In genomic region chr6:10271982-10272381, GRCh38 we compare ENCODE assay signal across 15 cellular contexts.
A peak's percentile ranks its signal among the peaks of the same experiment; 100 is the strongest.
DNase-seq lines count a peak whose midpoint lies in the region; ATAC-seq and TF ChIP-seq lines count a peak whose summit lies in the region.
"Had no signal": no experiment of that assay in that cellular context is flagged by ENCODE, and none has a peak within 500 bp of the region (broad histone marks: within the 10 kb centered on the region; RNA-seq: fewer than 3 reads in every experiment).

No MANE protein-coding gene starts in this region.

- H3K4me2 ChIP-seq in mammary epithelial cell (ENCODE audit: insufficient read depth, low read depth, low read length) (no peak overlapping the region), smooth muscle cell (no peak overlapping the region)

- H3F3A ChIP-seq in smooth muscle cell (ENCODE audit: low read depth) = no peaks in the 10 kb centered on the region

- H3K36me3 ChIP-seq in mammary epithelial cell (ENCODE audit: insufficient read depth, low read length) (no peaks in the 10 kb centered on the region), breast epithelium (no peaks in the 10 kb centered on the region), smooth muscle cell (ENCODE audit: low read depth) (no peaks in the 10 kb centered on the region)
- H3K36me3 ChIP-seq: BE2C had no signal

- peak overlapping the region; percentile 53 for H2AFZ ChIP-seq in mammary epithelial cell (ENCODE audit: low read depth, low read length)
- no peak overlapping the region for H2AFZ ChIP-seq in smooth muscle cell (ENCODE audit: low read depth)

- H4K20me1 ChIP-seq in mammary epithelial cell (ENCODE audit: insufficient read depth, low read length) = no peaks in the 10 kb centered on the region
- no peaks in the 10 kb centered on the region for H4K20me1 ChIP-seq in smooth muscle cell (ENCODE audit: low read depth)

- BruUV-seq in mammary epithelial cell (replicated peaks; lab: Mats Ljungman, UMichigan) = no TSS peak

- H3K79me2 ChIP-seq in mammary epithelial cell (ENCODE audit: insufficient read depth, low read length) (no peaks in the 10 kb centered on the region), smooth muscle cell (ENCODE audit: low read depth) (no peaks in the 10 kb centered on the region)

- H3K4me3 ChIP-seq in mammary epithelial cell (replicated peaks in 1 of 3; ENCODE audit: insufficient read depth in 1 of 3, low read depth in 2 of 3, low read length in 3 of 3) = no peak overlapping the region
- H3K4me3 ChIP-seq in breast epithelium = no peak overlapping the region
- no peak overlapping the region for H3K4me3 ChIP-seq in smooth muscle cell

- TF ChIP-seq CTCF in mammary epithelial cell (conservative IDR thresholded peaks at IDR 0.05 in 1 of 2, IDR thresholded peaks at IDR 0.05 in 1 of 2; ENCODE audit: extremely low read depth in 1 of 2, insufficient read depth in 1 of 2, low read depth in 1 of 2, low read length in 2 of 2) (no peak), breast epithelium (IDR thresholded peaks at IDR 0.05) (no peak), smooth muscle cell (IDR thresholded peaks at IDR 0.05; ENCODE audit: borderline replicate concordance, insufficient read depth, poor library complexity, severe bottlenecking) (no peak)

- H3K4me1 ChIP-seq in mammary epithelial cell (ENCODE audit: insufficient read depth, low read length) (peaks cover 23% of the 10 kb centered on the region), breast epithelium (no peaks in the 10 kb centered on the region), smooth muscle cell (ENCODE audit: low read depth) (peaks cover 13% of the 10 kb centered on the region)
- H3K4me1 ChIP-seq: BE2C had no signal

- no peak for ATAC-seq in HG03159 (IDR thresholded peaks at IDR 0.05; ENCODE audit: unreplicated experiment)
- ATAC-seq: Panc1, SK-N-SH treated with all-trans-retinoic acid at 6 μM for 48 hours had no signal

- no peak for DNase-seq in mammary epithelial cell
- DNase-seq in breast epithelium (ENCODE audit: low spot score in 2 of 2) = no peak
- DNase-seq in NCI-H1105 (lab: John Stamatoyannopoulos, UW) = peak; percentile 71
- peak; percentile 23 for DNase-seq in astrocyte of the hippocampus (ENCODE audit: low read depth, low spot score)
- no peak for DNase-seq in ecto neural progenitor cell (ENCODE audit: low spot score)
- DNase-seq in smooth muscle cell (lab: John Stamatoyannopoulos, UW; ENCODE audit: unreplicated experiment) = no peak
- DNase-seq: BE2C, DMS79 treated with DMSO at 0.1 percent for 48 hours, H9, KBM-7, NCI-H187, NCI-H524 treated with DMSO at 0.1 percent for 48 hours had no signal

- intact Hi-C loops in mammary epithelial cell (cut with micrococcal nuclease) = no loop called here
- intact Hi-C loops in breast epithelium (cut with DNase I; ENCODE audit: low total_unique reads) = no loop called here

- CTCF ChIA-PET in mammary epithelial cell (lab: Charles Lee; ENCODE audit: low non-redundant PET) = no interaction called here

- TF ChIP-seq POLR2A in breast epithelium (IDR thresholded peaks at IDR 0.05) = no peak

- in situ Hi-C loops in mammary epithelial cell (cut with MboI; ENCODE audit: low sequenced_read_pairs in 2 of 2) = no loop called here

- H3K27me3 ChIP-seq in mammary epithelial cell (ENCODE audit: insufficient read depth, low read length) (no peaks in the 10 kb centered on the region), breast epithelium (no peaks in the 10 kb centered on the region), smooth muscle cell (ENCODE audit: low read depth) (peaks cover 29% of the 10 kb centered on the region)
- H3K27me3 ChIP-seq: BE2C had no signal

- H3K9me3 ChIP-seq in mammary epithelial cell (replicated peaks; ENCODE audit: insufficient read depth, low read length) (no peaks in the 10 kb centered on the region), breast epithelium (no peaks in the 10 kb centered on the region), smooth muscle cell (replicated peaks; ENCODE audit: low read depth) (no peaks in the 10 kb centered on the region)
- H3K9me3 ChIP-seq: BE2C had no signal

- WGBS in mammary epithelial cell (ENCODE audit: low coverage, missing lambda C conversion rate) = 100% methylated on average over 1 of the region's 1 CpG
- 73% methylated on average over 1 of the region's 1 CpG for WGBS in smooth muscle cell (ENCODE audit: low lambda C conversion rate)

- no peak overlapping the region for H3K9ac ChIP-seq in mammary epithelial cell (ENCODE audit: insufficient read depth, low read length)
- no peak overlapping the region for H3K9ac ChIP-seq in smooth muscle cell (ENCODE audit: low read depth)

- no peak overlapping the region for H3K27ac ChIP-seq in mammary epithelial cell (ENCODE audit: insufficient read depth, low read depth, low read length)
- H3K27ac ChIP-seq in breast epithelium = no peak overlapping the region
- H3K27ac ChIP-seq in smooth muscle cell (ENCODE audit: low read depth) = no peak overlapping the region

- dilution Hi-C loops in mammary epithelial cell (cut with HindIII; ENCODE audit: low sequenced_read_pairs) = loop anchor here (5.0 kb wide), 1 partner anchor 45 kb away; no protein-coding TSS in a partner anchor

Comparison
In these comparisons a context has a peak if more than half of its experiments do, and no peak if none do; other contexts are left out.
1. DNase-seq: peak in NCI-H1105 (single experiment) and astrocyte of the hippocampus (single experiment); none in mammary epithelial cell (single experiment), breast epithelium (0 of 2), ecto neural progenitor cell (single experiment) and smooth muscle cell (single experiment).